In genomic region chr2:49028101-49028500, GRCh38 we compare ENCODE assay signal across 9 cellular contexts.
A peak's percentile ranks its signal among the peaks of the same experiment; 100 is the strongest.
DNase-seq lines count a peak whose midpoint lies in the region; ATAC-seq and TF ChIP-seq lines count a peak whose summit lies in the region.
"Had no signal": no experiment of that assay in that cellular context is flagged by ENCODE, and none has a peak within 500 bp of the region (broad histone marks: within the 10 kb centered on the region; RNA-seq: fewer than 3 reads in every experiment).

No MANE protein-coding gene starts in this region.

- in situ Hi-C loops in GM13977 (cut with MboI; ENCODE audit: low pct_unique_long_range_greater_than_20kb, low sequenced_read_pairs, unreplicated experiment) = no loop called here

- DNase-seq in GM13977 (ENCODE audit: low spot score) (peak; percentile 10), GDM1 (lab: John Stamatoyannopoulos, UW) (no peak), NCI-H345 (lab: John Stamatoyannopoulos, UW) (no peak), NCI-H1694 treated with DMSO at 0.1 percent for 48 hours (lab: John Stamatoyannopoulos, UW) (no peak)
- DNase-seq in NK-92 treated with Interleukin-12 subunit alpha and Interleukin-12 subunit beta, amount 100 ng/mL, for 24 hours (lab: John Stamatoyannopoulos, UW) = no peak
- DNase-seq: stimulated activated naive CD4-positive, alpha-beta T cell treated with Interleukin-2 at 50 U/mL for 16 hours had no signal

- no peak for TF ChIP-seq CTCF in GM13977 (IDR thresholded peaks at IDR 0.05; ENCODE audit: extremely low read depth, insufficient read depth, missing control alignments)

- ATAC-seq in GM19397 (IDR thresholded peaks at IDR 0.05; ENCODE audit: unreplicated experiment) (peak; percentile 97), HG02840 (IDR thresholded peaks at IDR 0.05; ENCODE audit: low FRiP score, unreplicated experiment) (peak; percentile 98), HG03558 (IDR thresholded peaks at IDR 0.05; ENCODE audit: extremely low read depth, unreplicated experiment) (peak; percentile 95)
